ENCODE assay signal across 39 cellular contexts in the genomic region with DNA sequence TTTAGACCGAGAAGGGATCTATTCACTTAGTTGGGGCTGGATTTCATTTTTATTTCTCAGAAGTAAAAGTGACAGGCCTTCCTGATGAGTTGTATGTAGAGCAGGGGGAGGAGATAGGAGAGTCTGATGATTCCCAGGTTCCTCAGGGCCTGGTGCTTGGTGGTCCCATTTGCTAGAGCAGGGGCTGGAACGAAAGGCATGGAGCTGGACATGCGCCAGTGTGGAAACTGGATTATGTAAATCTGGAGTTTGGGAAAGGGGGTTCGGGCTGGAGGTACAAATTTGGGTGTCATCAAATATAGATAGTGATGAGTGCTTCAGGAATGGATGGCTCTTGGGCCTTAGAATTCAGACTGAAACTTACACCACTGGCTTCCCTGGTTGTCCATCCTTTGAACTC. TPM values are rescaled to one million over a fixed set of nuclear protein-coding genes. Genes with fewer than 3 reads are reported as not detected.
"Had no signal": no experiment of that assay in that cellular context is flagged by ENCODE, and none has a peak within 500 bp of the region (broad histone marks: within the 10 kb centered on the region; RNA-seq: fewer than 3 reads in every experiment).

No MANE protein-coding gene starts in this region.

- H3K4me3 ChIP-seq: MG63 had no signal

- H3K27me3 ChIP-seq: MG63 had no signal

- H3K9me3 ChIP-seq: MG63 had no signal

- DNase-seq: Karpas-422, Kasumi-1, MG63, MM.1S, MV-4-11, NCI-H1048, NCI-H1092, NCI-H1092 treated with DMSO at 0.1 percent for 48 hours, NCI-H1105, NCI-H1105 treated with DMSO at 0.1 percent for 48 hours, NCI-H1417, NCI-H1417 treated with DMSO at 0.1 percent for 48 hours, NCI-H1436, NCI-H1436 treated with DMSO at 0.1 percent for 48 hours, NCI-H146, NCI-H1694, NCI-H1694 treated with DMSO at 0.1 percent for 48 hours, NCI-H187, NCI-H187 treated with DMSO at 0.1 percent for 48 hours, NCI-H1930, NCI-H2029, NCI-H2029 treated with DMSO at 0.1 percent for 48 hours, NCI-H2081, NCI-H2081 treated with DMSO at 0.1 percent for 48 hours, NCI-H2107, NCI-H2171, NCI-H2171 treated with DMSO at 0.1 percent for 48 hours, NCI-H2227 treated with DMSO at 0.1 percent for 48 hours, NCI-H226, NCI-H345, NCI-H446, NCI-H446 treated with DMSO at 0.1 percent for 48 hours, NCI-H510A, NCI-H510A treated with DMSO at 0.1 percent for 48 hours, NCI-H524 had no signal

- H3K36me3 ChIP-seq: MG63 had no signal

RNA-seq across cellular contexts. Expression of gene GNLY, which starts 27.5 kb away (rescaled TPM):
- total RNA-seq: LHCN-M2, M059J, MCF 10A, NCI-H460 had no signal

RNA-seq across cellular contexts. Expression of gene SFTPB, which starts 53.6 kb away (rescaled TPM):
- total RNA-seq: LHCN-M2, M059J, NCI-H460 had no signal
